ENCODE assay signal across 15 cellular contexts in genomic region chr11:67545280-67545679, GRCh38. TPM values are rescaled to one million over a fixed set of nuclear protein-coding genes. Genes with fewer than 3 reads are reported as not detected.
DNase-seq lines count a peak whose midpoint lies in the region; TF ChIP-seq lines count a peak whose summit lies in the region.
"Had no signal": no experiment of that assay in that cellular context is flagged by ENCODE, and none has a peak within 500 bp of the region (broad histone marks: within the 10 kb centered on the region; RNA-seq: fewer than 3 reads in every experiment).

No MANE protein-coding gene starts in this region.

- peaks cover 17% of the 10 kb centered on the region for H3K4me1 Mint-ChIP-seq in Calu3 (ENCODE audit: low read depth, unreplicated experiment)
- peaks cover 4% of the 10 kb centered on the region for H3K4me1 Mint-ChIP-seq in endodermal cell

- intact Hi-C loops in Calu3 (cut with micrococcal nuclease; ENCODE audit: unreplicated experiment) = no loop called here

- H3K27ac Mint-ChIP-seq in Calu3 (ENCODE audit: unreplicated experiment) (no peak overlapping the region), endodermal cell (no peak overlapping the region)
- H3K27ac Mint-ChIP-seq: dendritic cell treated with granulocyte-macrophage colony-stimulating factor and Interleukin-4, amounts not matched to agents 40 ng/mL and 50 ng/mL, for 4 days had no signal

- no peaks in the 10 kb centered on the region for H3K36me3 ChIP-seq in endodermal cell (ENCODE audit: control insufficient read depth, insufficient read depth, low read length)
- no peaks in the 10 kb centered on the region for H3K36me3 ChIP-seq in muscle layer of duodenum (ENCODE audit: control insufficient read depth in 1 of 2, insufficient read depth in 2 of 2, low read length in 2 of 2)
- no peaks in the 10 kb centered on the region for H3K36me3 ChIP-seq in WERI-Rb-1
- H3K36me3 ChIP-seq: SJCRH30 had no signal

- peak; percentile 28 for DNase-seq in Calu3
- peak; percentile 27 for DNase-seq in HT-29 (ENCODE audit: low spot score)
- peak; percentile 74 for DNase-seq in endodermal cell
- no peak for DNase-seq in WERI-Rb-1
- DNase-seq in GF-D8 (lab: John Stamatoyannopoulos, UW) = no peak
- no peak for DNase-seq in T-helper 1 cell
- DNase-seq: activated CD4-positive, alpha-beta T cell treated with anti-CD3 and anti-CD28 coated beads for 4 hours; activated naive CD4-positive, alpha-beta T cell treated with anti-CD3 and anti-CD28 coated beads, Interleukin-2, amount 50 U/mL, for 16 hours; NCI-H2171 treated with DMSO at 0.1 percent for 48 hours; retina had no signal

- WGBS in endodermal cell (ENCODE audit: insufficient coverage in 1 of 2, insufficient read length in 1 of 2), 2 experiments = 84 to 85% methylated on average over 5 to 8 of the region's 8 CpGs

- H3K9me3 Mint-ChIP-seq in Calu3 (ENCODE audit: low read depth, unreplicated experiment) (peaks cover 3% of the 10 kb centered on the region), endodermal cell (peaks cover 9% of the 10 kb centered on the region)

- H3K4me1 ChIP-seq in endodermal cell (ENCODE audit: control insufficient read depth, insufficient read depth, low read length) = no peaks in the 10 kb centered on the region
- H3K4me1 ChIP-seq in muscle layer of duodenum (ENCODE audit: control insufficient read depth in 1 of 2, insufficient read depth in 2 of 2, low read length in 2 of 2) = no peaks in the 10 kb centered on the region
- H3K4me1 ChIP-seq: SJCRH30 had no signal

- H3K27ac ChIP-seq in endodermal cell (ENCODE audit: low read depth, low read length) = no peak overlapping the region
- peak overlapping the region; percentile 16 for H3K27ac ChIP-seq in muscle layer of duodenum (ENCODE audit: low read length)
- H3K27ac ChIP-seq in WERI-Rb-1 = no peak overlapping the region
- H3K27ac ChIP-seq: SJCRH30 had no signal

- H3K4me3 Mint-ChIP-seq in Calu3 (ENCODE audit: low read depth, unreplicated experiment) (no peak overlapping the region), endodermal cell (no peak overlapping the region)
- H3K4me3 Mint-ChIP-seq: dendritic cell treated with granulocyte-macrophage colony-stimulating factor and Interleukin-4, amounts not matched to agents 40 ng/mL and 50 ng/mL, for 4 days had no signal

- H3K27me3 ChIP-seq in endodermal cell (ENCODE audit: control insufficient read depth, insufficient read depth, low read length, poor library complexity, severe bottlenecking) (no peaks in the 10 kb centered on the region), muscle layer of duodenum (ENCODE audit: low read depth, low read length) (no peaks in the 10 kb centered on the region), WERI-Rb-1 (ENCODE audit: insufficient read depth, low read depth, severe bottlenecking) (no peaks in the 10 kb centered on the region)
- H3K27me3 ChIP-seq: SJCRH30 had no signal

- H3K36me3 Mint-ChIP-seq in Calu3 (ENCODE audit: insufficient read depth, unreplicated experiment) (no peaks in the 10 kb centered on the region), endodermal cell (ENCODE audit: low read depth) (no peaks in the 10 kb centered on the region)

- TF ChIP-seq CTCF in Calu3 (IDR thresholded peaks at IDR 0.05; ENCODE audit: unreplicated experiment) (no peak), endodermal cell (conservative IDR thresholded peaks at IDR 0.05) (peak; percentile 23), WERI-Rb-1 (IDR thresholded peaks at IDR 0.05; ENCODE audit: low read depth, low read length) (no peak)

- H3K9ac ChIP-seq in endodermal cell (ENCODE audit: extremely low read depth, low read length, poor library complexity, severe bottlenecking) = no peak overlapping the region

- H3K4me3 ChIP-seq in endodermal cell (ENCODE audit: low read length) = no peak overlapping the region
- H3K4me3 ChIP-seq in muscle layer of duodenum (ENCODE audit: low read depth in 1 of 2, low read length in 2 of 2) = no peak overlapping the region
- H3K4me3 ChIP-seq in WERI-Rb-1 (ENCODE audit: low read depth, low read length) = no peak overlapping the region
- H3K4me3 ChIP-seq: SJCRH30 had no signal

- no peaks in the 10 kb centered on the region for H3K27me3 Mint-ChIP-seq in Calu3 (ENCODE audit: unreplicated experiment)
- H3K27me3 Mint-ChIP-seq in endodermal cell (ENCODE audit: insufficient read depth) = peaks cover 11% of the 10 kb centered on the region

- CTCF ChIA-PET in Calu3 (lab: Charles Lee) = interaction anchor here (0.6 to 0.7 kb wide), 2 partner anchors 25 to 34 kb away, joined by 3 read pairs; no protein-coding TSS in a partner anchor

- no TSS peak for BruUV-seq in Calu3 (replicated peaks; lab: Mats Ljungman, UMichigan)

- peaks cover 4% of the 10 kb centered on the region for H3K9me3 ChIP-seq in endodermal cell (ENCODE audit: control insufficient read depth, low read length)
- H3K9me3 ChIP-seq in muscle layer of duodenum (ENCODE audit: control insufficient read depth in 1 of 2, low read length in 2 of 2) = no peaks in the 10 kb centered on the region
- H3K9me3 ChIP-seq in WERI-Rb-1 (ENCODE audit: severe bottlenecking) = no peaks in the 10 kb centered on the region
- H3K9me3 ChIP-seq: SJCRH30 had no signal

RNA-seq across cellular contexts. Expression of gene CABP2, which starts 22.0 kb away (rescaled TPM):
- total RNA-seq in Calu3 (2022) (not detected in 2 replicates), endodermal cell (not detected)
- total RNA-seq in HT-29 (2014; rRNA removed; shearing (Covaris generic)) = not detected in 2 replicates
- polyA plus RNA-seq in endodermal cell (2013, experiment 1 of 2) = not detected
- polyA plus RNA-seq in endodermal cell (2013, experiment 2 of 2) = not detected
- total RNA-seq: glomerular endothelial cell, SJCRH30, ureter had no signal

RNA-seq across cellular contexts. Expression of gene CDK2AP2, which starts 37.3 kb away (rescaled TPM):
- 59.7 and 64.7 TPM in 2 replicates for total RNA-seq in Calu3 (2022)
- total RNA-seq in HT-29 (2014; rRNA removed; shearing (Covaris generic)) = 99.2 and 102 TPM in 2 replicates
- 10 to 100 TPM; 30.6 to 47.6 TPM for total RNA-seq in endodermal cell
- 40.4 TPM for polyA plus RNA-seq in endodermal cell (2013, experiment 1 of 2)
- polyA plus RNA-seq in endodermal cell (2013, experiment 2 of 2) = 40.4 TPM

RNA-seq across cellular contexts. Expression of gene GSTP1, which starts 38.3 kb away (rescaled TPM):
- total RNA-seq in Calu3 (2022) = 777 and 838 TPM in 2 replicates
- 2,847 and 3,158 TPM in 2 replicates for total RNA-seq in HT-29 (2014; rRNA removed; shearing (Covaris generic))
- 1,000 to 10,000 TPM; 1,359 to 1,473 TPM for total RNA-seq in endodermal cell
- polyA plus RNA-seq in endodermal cell (2013, experiment 1 of 2) = 860 TPM
- polyA plus RNA-seq in endodermal cell (2013, experiment 2 of 2) = 803 TPM

RNA-seq across cellular contexts. Expression of gene PITPNM1, which starts 40.1 kb away (rescaled TPM):
- total RNA-seq in Calu3 (2022) = 70.5 and 84.1 TPM in 2 replicates
- 60.8 and 67.1 TPM in 2 replicates for total RNA-seq in HT-29 (2014; rRNA removed; shearing (Covaris generic))
- 100 to 1,000 TPM in 1 of 2 donors, 10 to 100 TPM in 1; 94.6 to 104 TPM for total RNA-seq in endodermal cell
- 39.0 TPM for polyA plus RNA-seq in endodermal cell (2013, experiment 1 of 2)
- 38.2 TPM for polyA plus RNA-seq in endodermal cell (2013, experiment 2 of 2)

Comparison
In these comparisons a context has a peak if more than half of its experiments do, and no peak if none do; other contexts are left out.
1. DNase-seq: peak in Calu3 (single experiment), HT-29 (single experiment) and endodermal cell (single experiment); none in WERI-Rb-1 (single experiment), GF-D8 (single experiment) and T-helper 1 cell (0 of 5).